20 cellular contexts compared by ENCODE assay signal in genomic region chr4:100008048-100008447, GRCh38. TPM values are rescaled to one million over a fixed set of nuclear protein-coding genes. Genes with fewer than 3 reads are reported as not detected.
A peak's percentile ranks its signal among the peaks of the same experiment; 100 is the strongest.
DNase-seq lines count a peak whose midpoint lies in the region; ATAC-seq, FAIRE-seq and TF ChIP-seq lines count a peak whose summit lies in the region.
"Had no signal": no experiment of that assay in that cellular context is flagged by ENCODE, and none has a peak within 500 bp of the region (broad histone marks: within the 10 kb centered on the region; RNA-seq: fewer than 3 reads in every experiment).

No MANE protein-coding gene starts in this region.

- ATAC-seq in left lung = no peak
- no peak for ATAC-seq in sciatic nerve
- ATAC-seq: activated CD8-positive, alpha-beta T cell treated with anti-CD3 and anti-CD28 coated beads for 36 hours; HCT116; lower lobe of right lung; Right ventricle myocardium inferior; WTC11 had no signal

- H3K27me3 ChIP-seq in left lung = no peaks in the 10 kb centered on the region

- intact Hi-C loops in left lung (cut with DNase I) = no loop called here
- intact Hi-C loops in sciatic nerve (cut with DNase I) = no loop called here

- H3K27ac ChIP-seq in left lung = no peak overlapping the region
- H3K27ac ChIP-seq: C4-2B, lower lobe of right lung had no signal

- H3K4me3 ChIP-seq in fibroblast of pulmonary artery (replicated peaks; ENCODE audit: low read depth, low read length) (no peak overlapping the region), left lung (no peak overlapping the region)
- H3K4me3 ChIP-seq: lower lobe of right lung had no signal

- no peak for TF ChIP-seq CTCF in fibroblast of pulmonary artery (IDR thresholded peaks at IDR 0.05; ENCODE audit: low read length, missing control alignments)
- TF ChIP-seq CTCF in left lung (IDR thresholded peaks at IDR 0.05) = no peak

- DNase-seq in GM04504 (ENCODE audit: low read depth) = peak; percentile 40
- peak; percentile 10 for DNase-seq in amniotic stem cell (lab: John Stamatoyannopoulos, UW)
- DNase-seq in fibroblast of pulmonary artery (ENCODE audit: low read depth) = peak; percentile 67
- peak; percentile 32 for DNase-seq in stromal cell of bone marrow (ENCODE audit: low read depth)
- no peak for DNase-seq in left lung
- no peak for DNase-seq in sciatic nerve (ENCODE audit: low spot score)
- no peak for DNase-seq in GM19239 (ENCODE audit: insufficient read length, low spot score)
- DNase-seq: activated CD8-positive, alpha-beta T cell treated with anti-CD3 and anti-CD28 coated beads for 36 hours; activated T-cell treated with anti-CD3 and anti-CD28 coated beads, Interleukin-2, amount 50 U/mL, for 48 hours; DMS 273 treated with DMSO at 0.1 percent for 48 hours; effector memory CD4-positive, alpha-beta T cell; lower lobe of right lung; naive B cell; NCI-H146; NCI-H2227 treated with DMSO at 0.1 percent for 48 hours; posterior cingulate gyrus had no signal

- H3K4me1 ChIP-seq in left lung = no peaks in the 10 kb centered on the region
- H3K4me1 ChIP-seq: lower lobe of right lung had no signal

- no peaks in the 10 kb centered on the region for H3K36me3 ChIP-seq in left lung
- H3K36me3 ChIP-seq: lower lobe of right lung had no signal

- H3K9me3 ChIP-seq in left lung = no peaks in the 10 kb centered on the region
- H3K9me3 ChIP-seq: lower lobe of right lung had no signal

- FAIRE-seq in GM19239 (lab: Jason Lieb, UNC) = no peak

RNA-seq across cellular contexts. Expression of gene H2AZ1, which starts 58.0 kb away (rescaled TPM):
- total RNA-seq in left lung = 100 to 1,000 TPM; 151 to 200 TPM
- 83.2 TPM for total RNA-seq in sciatic nerve

Comparison
In these comparisons a context has a peak if more than half of its experiments do, and no peak if none do; other contexts are left out.
1. DNase-seq: peak in GM04504 (single experiment), amniotic stem cell (single experiment), fibroblast of pulmonary artery (single experiment) and stromal cell of bone marrow (single experiment); none in left lung (0 of 2), sciatic nerve (single experiment) and GM19239 (single experiment).